24 cellular contexts compared by ENCODE assay signal in the genomic region with DNA sequence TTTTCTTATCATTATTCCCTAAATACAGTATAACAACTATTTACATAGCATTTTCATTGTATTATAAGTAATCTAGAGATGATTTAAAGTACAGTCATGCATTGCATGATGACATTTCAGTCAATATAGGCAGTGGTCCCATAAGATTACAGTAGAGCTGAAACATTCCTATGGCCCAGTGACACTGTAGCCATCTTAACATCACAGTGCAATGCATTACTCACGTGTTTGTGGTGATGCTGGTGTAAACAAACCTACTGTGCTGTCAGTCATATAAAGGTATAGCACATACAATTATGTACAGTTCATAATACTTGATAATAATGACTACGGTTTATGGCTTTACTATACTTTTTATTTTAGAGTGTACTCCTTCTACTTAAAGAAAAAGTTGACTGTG. TPM values are rescaled to one million over a fixed set of nuclear protein-coding genes. Genes with fewer than 3 reads are reported as not detected.
DNase-seq lines count a peak whose midpoint lies in the region; ATAC-seq, FAIRE-seq and TF ChIP-seq lines count a peak whose summit lies in the region.
"Had no signal": no experiment of that assay in that cellular context is flagged by ENCODE, and none has a peak within 500 bp of the region (broad histone marks: within the 10 kb centered on the region; RNA-seq: fewer than 3 reads in every experiment).

No MANE protein-coding gene starts in this region.

- H3K27ac ChIP-seq in K562 (ENCODE audit: extremely low read depth, low read depth, low read length) = no peak overlapping the region
- H3K27ac ChIP-seq in tibial artery = no peak overlapping the region
- no peak overlapping the region for H3K27ac ChIP-seq in lower lobe of right lung
- H3K27ac ChIP-seq in CD8-positive, alpha-beta T cell (ENCODE audit: low read depth, low read length) = no peak overlapping the region
- H3K27ac ChIP-seq: 22Rv1, BLaER1, C4-2B had no signal

- no peak overlapping the region for H3K9ac ChIP-seq in K562 (ENCODE audit: insufficient read depth in 1 of 2, low read depth in 2 of 2, low read length in 2 of 2)
- H3K9ac ChIP-seq: BLaER1 had no signal

- DNase-seq in ELR (ENCODE audit: low read depth) (peak; percentile 56), NCI-H460 (ENCODE audit: extremely low read depth, low read depth) (peak; percentile 24), RKO (ENCODE audit: low spot score) (peak; percentile 47), K562 (ENCODE audit: extremely low read depth in 1 of 4, low spot score in 3 of 4) (no peak), tibial artery (no peak), lower lobe of right lung (no peak), DMS153 treated with DMSO at 0.1 percent for 48 hours (lab: John Stamatoyannopoulos, UW; ENCODE audit: unreplicated experiment) (no peak)
- DNase-seq in CD8-positive, alpha-beta T cell = no peak
- DNase-seq: CD4-positive, CD25-positive, alpha-beta regulatory T cell; CD8-positive, alpha-beta memory T cell; DMS 273 treated with DMSO at 0.1 percent for 48 hours; DMS53; DMS79 treated with DMSO at 0.1 percent for 48 hours; HFFc6 had no signal

- H3K4me3 Mint-ChIP-seq in CD8-positive, alpha-beta T cell = no peak overlapping the region
- H3K4me3 Mint-ChIP-seq: B cell; CD4-positive, CD25-positive, alpha-beta regulatory T cell; CD8-positive, alpha-beta memory T cell; GM23338; HFFc6 had no signal

- H3K27ac Mint-ChIP-seq in CD8-positive, alpha-beta T cell = no peak overlapping the region
- H3K27ac Mint-ChIP-seq: B cell; CD4-positive, CD25-positive, alpha-beta regulatory T cell; CD8-positive, alpha-beta memory T cell; GM23338; HFFc6 had no signal

- no peak for TF ChIP-seq RAD21 in K562 (CRISPR knock-in tag; conservative IDR thresholded peaks at IDR 0.05 in 1 of 2, IDR thresholded peaks at IDR 0.05 in 1 of 2)

- H3K9me1 ChIP-seq in K562 (ENCODE audit: control insufficient read depth, insufficient read depth, low read length) = no peaks in the 10 kb centered on the region

- TF ChIP-seq EP300 in K562 (IDR thresholded peaks at IDR 0.05; ENCODE audit: low read length) = no peak

- H2AFZ ChIP-seq in K562 (ENCODE audit: low read depth, low read length) = no peak overlapping the region
- H2AFZ ChIP-seq: GM23338 had no signal

- no peaks in the 10 kb centered on the region for H3K9me3 Mint-ChIP-seq in CD8-positive, alpha-beta T cell
- H3K9me3 Mint-ChIP-seq: CD4-positive, CD25-positive, alpha-beta regulatory T cell; GM23338; HFFc6 had no signal

- H3K4me3 ChIP-seq in K562 (no peak overlapping the region), tibial artery (no peak overlapping the region), lower lobe of right lung (no peak overlapping the region)
- H3K4me3 ChIP-seq in CD8-positive, alpha-beta T cell (ENCODE audit: low read depth, low read length) = no peak overlapping the region
- H3K4me3 ChIP-seq: BLaER1, GM23338, HAP-1 had no signal

- CTCF ChIA-PET in K562 (lab: Yijun Ruan, JAX; ENCODE audit: low intra/inter-chr PET ratio) = no interaction called here
- CTCF ChIA-PET in CD8-positive, alpha-beta T cell (lab: Charles Lee) = interaction anchor here (1.9 kb wide), 1 partner anchor 9 kb away, joined by 8 read pairs; no protein-coding TSS in a partner anchor

- H3K36me3 Mint-ChIP-seq in CD8-positive, alpha-beta T cell = peaks cover 24% of the 10 kb centered on the region

- in situ Hi-C loops in K562 (cut with MboI) = no loop called here

- no TSS peak for BruUV-seq in K562 (replicated peaks; lab: Mats Ljungman, UMichigan)

- H3K4me1 ChIP-seq in K562 (replicated peaks in 1 of 2; ENCODE audit: control insufficient read depth in 2 of 2, insufficient read depth in 2 of 2, low read length in 2 of 2) = no peaks in the 10 kb centered on the region
- H3K4me1 ChIP-seq in tibial artery = peaks cover 0 to 18% (median 6%) of the 10 kb centered on the region in 4 donors
- H3K4me1 ChIP-seq in lower lobe of right lung = no peaks in the 10 kb centered on the region
- H3K4me1 ChIP-seq in CD8-positive, alpha-beta T cell (ENCODE audit: insufficient read depth, low read length) = peaks cover 5% of the 10 kb centered on the region
- H3K4me1 ChIP-seq: HAP-1 had no signal

- no peaks in the 10 kb centered on the region for H3K79me2 ChIP-seq in K562 (ENCODE audit: control insufficient read depth, insufficient read depth, low read length)

- ATAC-seq in K562 = no peak
- no peak for ATAC-seq in lower lobe of right lung
- no peak for ATAC-seq in CD8-positive, alpha-beta T cell
- ATAC-seq: GM23338 had no signal

- no peak for TF ChIP-seq POLR2A in K562 (conservative IDR thresholded peaks at IDR 0.05)

- FAIRE-seq in K562 (lab: Jason Lieb, UNC) = no peak
- FAIRE-seq: D721Med, GM12892, GM19239, H54 had no signal

- 30% methylated on average over 2 of the region's 2 CpGs for WGBS in K562 (ENCODE audit: insufficient coverage, low coverage, missing lambda C conversion rate)

- H3K4me1 Mint-ChIP-seq in CD8-positive, alpha-beta T cell (ENCODE audit: low read depth) = peaks cover 12% of the 10 kb centered on the region

- no peaks in the 10 kb centered on the region for H3K27me3 Mint-ChIP-seq in CD8-positive, alpha-beta T cell (ENCODE audit: low read depth)
- H3K27me3 Mint-ChIP-seq: B cell; CD4-positive, CD25-positive, alpha-beta regulatory T cell; CD8-positive, alpha-beta memory T cell had no signal

- H3K4me2 ChIP-seq in K562 (ENCODE audit: insufficient read depth, low read length) = no peak overlapping the region
- H3K4me2 ChIP-seq: BLaER1, GM23338 had no signal

- TF ChIP-seq CTCF in K562 (IDR thresholded peaks at IDR 0.05 in 2 of 3, conservative IDR thresholded peaks at IDR 0.05 in 1 of 3; ENCODE audit: insufficient read depth in 2 of 3, low read depth in 1 of 3, low read length in 3 of 3) = no peak
- TF ChIP-seq CTCF in tibial artery (IDR thresholded peaks at IDR 0.05) = no peak
- TF ChIP-seq CTCF in lower lobe of right lung (IDR thresholded peaks at IDR 0.05) = no peak
- no peak for TF ChIP-seq CTCF in CD8-positive, alpha-beta T cell (IDR thresholded peaks at IDR 0.05)

- intact Hi-C loops in K562 (cut with micrococcal nuclease) (no loop called here), tibial artery (cut with DNase I; ENCODE audit: low total_unique reads) (no loop called here), lower lobe of right lung (cut with DNase I) (no loop called here)
- intact Hi-C loops in CD8-positive, alpha-beta T cell (cut with DNase I, micrococcal nuclease) = no loop called here

- H3K9me3 ChIP-seq in K562 (replicated peaks; ENCODE audit: control insufficient read depth, insufficient read depth, low read depth, low read length) (no peaks in the 10 kb centered on the region), tibial artery (no peaks in the 10 kb centered on the region), lower lobe of right lung (no peaks in the 10 kb centered on the region)
- H3K9me3 ChIP-seq in CD8-positive, alpha-beta T cell (ENCODE audit: low read length) = no peaks in the 10 kb centered on the region
- H3K9me3 ChIP-seq: BLaER1, HAP-1 had no signal

- peaks cover 13% of the 10 kb centered on the region; the same call in 1 of the 3 replicates for H3K36me3 ChIP-seq in K562 (ENCODE audit: control insufficient read depth, insufficient read depth, low read length)
- H3K36me3 ChIP-seq in tibial artery = peaks cover 2 to 8% (median 7%) of the 10 kb centered on the region in 3 donors
- peaks cover 12% of the 10 kb centered on the region for H3K36me3 ChIP-seq in lower lobe of right lung
- H3K36me3 ChIP-seq in CD8-positive, alpha-beta T cell (ENCODE audit: insufficient read depth, low read length) = no peaks in the 10 kb centered on the region

- H4K20me1 ChIP-seq in K562 (replicated peaks; ENCODE audit: control insufficient read depth, insufficient read depth, low read length) = no peaks in the 10 kb centered on the region

- H3K27me3 ChIP-seq in K562 (ENCODE audit: control insufficient read depth in 2 of 2, insufficient read depth in 2 of 2, low read length in 2 of 2) (no peaks in the 10 kb centered on the region), tibial artery (no peaks in the 10 kb centered on the region), lower lobe of right lung (ENCODE audit: low read depth) (no peaks in the 10 kb centered on the region)
- no peaks in the 10 kb centered on the region for H3K27me3 ChIP-seq in CD8-positive, alpha-beta T cell (ENCODE audit: insufficient read depth, low read length)
- H3K27me3 ChIP-seq: BLaER1 had no signal

- POLR2A ChIA-PET in K562 (lab: Yijun Ruan, JAX) = no interaction called here
- POLR2A ChIA-PET in CD8-positive, alpha-beta T cell (lab: Charles Lee) = no interaction called here

RNA-seq across cellular contexts. Expression of a gene that starts 13.3 kb away (rescaled TPM):
- 36.0 and 39.6 TPM in 2 replicates for total RNA-seq in NCI-H460 (2014; rRNA removed; shearing (Covaris generic))
- polyA plus RNA-seq in NCI-H460 (2014; cell fraction: nucleus; rRNA removed) = 3.0 and 8.5 TPM in 2 replicates
- total RNA-seq in K562 (2011; cell fraction: chromatin; rRNA removed; ENCODE audit: low replicate concordance) = 3.1 and 10.4 TPM in 2 replicates
- total RNA-seq in K562 (2011; cell fraction: nucleolus; rRNA removed) = 1.6 and 2.5 TPM in 2 replicates
- total RNA-seq in K562 (2011; cell fraction: nucleoplasm; rRNA removed) = 2.7 and 5.6 TPM in 2 replicates
- 19.1 and 22.6 TPM in 2 replicates for total RNA-seq in K562 (2014; rRNA removed)
- 59.6 and 74.3 TPM in 2 replicates for total RNA-seq in K562 (2014; rRNA removed; fragmentation: Illumina TruSeq; extraction: Trizol)
- total RNA-seq in K562 (2015; rRNA removed; fragmentation: Illumina TruSeq; extraction: Trizol) = 58.5 and 65.5 TPM in 2 replicates
- 26.3 and 27.8 TPM in 2 replicates for total RNA-seq in K562 (2021)
- polyA plus RNA-seq in K562 (2011; rRNA removed) = 14.1 and 23.9 TPM in 2 replicates
- polyA plus RNA-seq in K562 (2011; cell fraction: cytosol; rRNA removed) = 2.1 and 4.8 TPM in 2 replicates
- 1.9 and 2.5 TPM in 2 replicates for polyA plus RNA-seq in K562 (2011; cell fraction: nucleus; rRNA removed)
- polyA plus RNA-seq in K562 (2012) = 27.5 and 58.5 TPM in 2 replicates
- polyA plus RNA-seq in K562 (2014; fragmentation: Illumina TruSeq; extraction: Trizol) = 62.1 and 72.0 TPM in 2 replicates
- 10 to 100 TPM; 67.4 to 87.3 TPM for polyA plus RNA-seq in K562 (2014; fragmentation: Nextera tagmentation; extraction: Ambion mirVana)
- polyA plus RNA-seq in K562 (2014; rRNA removed) = 41.0 and 48.7 TPM in 2 replicates
- 8.3 and 11.9 TPM in 2 replicates for polyA minus RNA-seq in K562 (2011; rRNA and poly(A)+ RNA removed)
- polyA minus RNA-seq in K562 (2011; cell fraction: cytosol; rRNA and poly(A)+ RNA removed) = 0.64 and 4.3 TPM in 2 replicates
- 2.2 and 4.0 TPM in 2 replicates for polyA minus RNA-seq in K562 (2011; cell fraction: nucleus; rRNA and poly(A)+ RNA removed)
- total RNA-seq in lower lobe of right lung = 19.3 TPM
- total RNA-seq in CD8-positive, alpha-beta T cell = 10 to 100 TPM; 29.1 to 30.9 TPM

RNA-seq across cellular contexts. Expression of a gene that starts 52.6 kb away (rescaled TPM):
- 86.8 and 89.8 TPM in 2 replicates for total RNA-seq in NCI-H460 (2014; rRNA removed; shearing (Covaris generic))
- polyA plus RNA-seq in NCI-H460 (2014; cell fraction: nucleus; rRNA removed) = 43.5 and 77.9 TPM in 2 replicates
- total RNA-seq in K562 (2011; cell fraction: chromatin; rRNA removed; ENCODE audit: low replicate concordance) = 23.3 and 47.4 TPM in 2 replicates
- total RNA-seq in K562 (2011; cell fraction: nucleolus; rRNA removed) = 18.2 and 23.0 TPM in 2 replicates
- total RNA-seq in K562 (2011; cell fraction: nucleoplasm; rRNA removed) = 38.8 and 43.1 TPM in 2 replicates
- 18.6 and 19.5 TPM in 2 replicates for total RNA-seq in K562 (2014; rRNA removed)
- total RNA-seq in K562 (2014; rRNA removed; fragmentation: Illumina TruSeq; extraction: Trizol) = 49.8 and 57.5 TPM in 2 replicates
- total RNA-seq in K562 (2015; rRNA removed; fragmentation: Illumina TruSeq; extraction: Trizol) = 46.1 and 50.0 TPM in 2 replicates
- 41.2 and 46.5 TPM in 2 replicates for total RNA-seq in K562 (2021)
- 53.9 and 67.4 TPM in 2 replicates for polyA plus RNA-seq in K562 (2011; rRNA removed)
- polyA plus RNA-seq in K562 (2011; cell fraction: cytosol; rRNA removed) = 94.3 and 145 TPM in 2 replicates
- polyA plus RNA-seq in K562 (2011; cell fraction: nucleus; rRNA removed) = 17.7 and 30.5 TPM in 2 replicates
- polyA plus RNA-seq in K562 (2012) = 55.8 and 57.5 TPM in 2 replicates
- 49.7 and 70.1 TPM in 2 replicates for polyA plus RNA-seq in K562 (2014; fragmentation: Illumina TruSeq; extraction: Trizol)
- polyA plus RNA-seq in K562 (2014; fragmentation: Nextera tagmentation; extraction: Ambion mirVana) = 100 to 1,000 TPM; 231 to 272 TPM
- polyA plus RNA-seq in K562 (2014; rRNA removed) = 61.8 and 104 TPM in 2 replicates
- polyA minus RNA-seq in K562 (2011; rRNA and poly(A)+ RNA removed) = 27.7 and 28.5 TPM in 2 replicates
- 5.2 and 24.5 TPM in 2 replicates for polyA minus RNA-seq in K562 (2011; cell fraction: cytosol; rRNA and poly(A)+ RNA removed)
- 4.6 and 15.3 TPM in 2 replicates for polyA minus RNA-seq in K562 (2011; cell fraction: nucleus; rRNA and poly(A)+ RNA removed)
- 174 TPM for total RNA-seq in lower lobe of right lung
- 10 to 100 TPM; 22.4 to 22.7 TPM for total RNA-seq in CD8-positive, alpha-beta T cell

Comparison
In these comparisons a context has a peak if more than half of its experiments do, and no peak if none do; other contexts are left out.
1. DNase-seq: peak in ELR (single experiment), NCI-H460 (single experiment) and RKO (single experiment); none in K562 (0 of 4), tibial artery (0 of 2), lower lobe of right lung (single experiment), DMS153 treated with DMSO at 0.1 percent for 48 hours (single experiment) and CD8-positive, alpha-beta T cell (0 of 7).